ENCODE assay signal across 8 cellular contexts in genomic region chr15:68278345-68279217, GRCh38. TPM values are rescaled to one million over a fixed set of nuclear protein-coding genes. Genes with fewer than 3 reads are reported as not detected.
DNase-seq lines count a peak whose midpoint lies in the region; ATAC-seq and TF ChIP-seq lines count a peak whose summit lies in the region.

No MANE protein-coding gene starts in this region.

- H3K4me1 Mint-ChIP-seq in CD4-positive, alpha-beta T cell (ENCODE audit: low read depth), result peaks cover 58% of the 10 kb centered on the region

- no peaks in the 10 kb centered on the region for H3K9me3 Mint-ChIP-seq in CD4-positive, alpha-beta T cell

- peak overlapping the region; percentile 98 for H3K4me3 ChIP-seq in retinal pigment epithelial cell (ENCODE audit: low read length)

- DNase-seq in CD4-positive, alpha-beta T cell, result peak in 2 of 10 experiments; percentile 68 to 72
- DNase-seq in NCI-H146 treated with DMSO at 0.1 percent for 48 hours (lab: John Stamatoyannopoulos, UW; ENCODE audit: unreplicated experiment), result peak; percentile 10
- DNase-seq in activated T-helper 1 cell treated with anti-CD3 and anti-CD28 coated beads, Interleukin-2, amount 50 U/mL, for 16 hours (ENCODE audit: low read depth in 1 of 2, low spot score in 1 of 2), result peak; percentile 60 to 65
- peak; percentile 52 for DNase-seq in glomerular visceral epithelial cell (ENCODE audit: extremely low spot score)
- DNase-seq in retinal pigment epithelial cell (ENCODE audit: low read depth), result no peak
- DNase-seq in cortex of kidney (lab: John Stamatoyannopoulos, UW), result no peak
- DNase-seq in iPS-NIHi7 (ENCODE audit: extremely low spot score), result no peak

- intact Hi-C loops in CD4-positive, alpha-beta T cell (cut with DNase I, micrococcal nuclease), result loop anchor here (2.0 to 10.0 kb wide), 7 partner anchors 14 to 1771 kb away; partner anchors contain the start of genes PIAS1 (in 2 of the 2), C15orf61 (in 1 of the 2) and ZWILCH (in 1 of the 2)

- H3K27me3 Mint-ChIP-seq in CD4-positive, alpha-beta T cell, result no peaks in the 10 kb centered on the region

- H3K9me3 ChIP-seq in CD4-positive, alpha-beta T cell (ENCODE audit: control insufficient read depth, low read length), result no peaks in the 10 kb centered on the region

- H3K27ac ChIP-seq in CD4-positive, alpha-beta T cell (ENCODE audit: low read depth, low read length), result peak overlapping the region; percentile 94

- H3K27me3 ChIP-seq in CD4-positive, alpha-beta T cell (ENCODE audit: control insufficient read depth, insufficient read depth, low read length), result no peaks in the 10 kb centered on the region

- POLR2A ChIA-PET in CD4-positive, alpha-beta T cell (lab: Charles Lee), result interaction anchor here (0.9 to 4.3 kb wide), 24 partner anchors 11 to 542 kb away, joined by 3 to 57 read pairs (median 8); partner anchors contain the start of genes ANP32A, CLN6 and PIAS1

- CTCF ChIA-PET in CD4-positive, alpha-beta T cell (lab: Charles Lee), result interaction anchor here (1.1 to 3.2 kb wide), 8 partner anchors 17 to 438 kb away, joined by 3 to 21 read pairs (median 7); partner anchors contain the start of gene CLN6

- H3K4me3 Mint-ChIP-seq in CD4-positive, alpha-beta T cell, result peak overlapping the region; percentile 98

- TF ChIP-seq CTCF in CD4-positive, alpha-beta T cell (IDR thresholded peaks at IDR 0.05), result peak; percentile 42
- TF ChIP-seq CTCF in retinal pigment epithelial cell (conservative IDR thresholded peaks at IDR 0.05; ENCODE audit: low read depth, low read length), result peak; percentile 42

- ATAC-seq in CD4-positive, alpha-beta T cell (ENCODE audit: poor library complexity), result peak; percentile 21
- ATAC-seq in GM21360 (IDR thresholded peaks at IDR 0.05; ENCODE audit: unreplicated experiment), result peak; percentile 44

- peak overlapping the region; percentile 99 for H3K27ac Mint-ChIP-seq in CD4-positive, alpha-beta T cell

- H3K36me3 Mint-ChIP-seq in CD4-positive, alpha-beta T cell (ENCODE audit: low read depth), result peaks cover 34% of the 10 kb centered on the region

RNA-seq across cellular contexts. Expression of gene FEM1B, which starts 1.0 kb away (rescaled TPM):
- 10 to 100 TPM; 83.2 to 94.9 TPM for total RNA-seq in CD4-positive, alpha-beta T cell

RNA-seq across cellular contexts. Expression of gene CLN6, which starts 49.1 kb away (rescaled TPM):
- total RNA-seq in CD4-positive, alpha-beta T cell, result 1 to 10 TPM; 8.0 to 8.1 TPM

Comparison
In these comparisons a context has a peak if more than half of its experiments do, and no peak if none do; other contexts are left out.
1. DNase-seq: peak in NCI-H146 treated with DMSO at 0.1 percent for 48 hours (single experiment), activated T-helper 1 cell treated with anti-CD3 and anti-CD28 coated beads, Interleukin-2, amount 50 U/mL, for 16 hours (2 of 2) and glomerular visceral epithelial cell (single experiment); none in retinal pigment epithelial cell (single experiment), cortex of kidney (single experiment) and iPS-NIHi7 (single experiment).